Comparison of ENCODE assay signal across 8 cellular contexts in the genomic region with DNA sequence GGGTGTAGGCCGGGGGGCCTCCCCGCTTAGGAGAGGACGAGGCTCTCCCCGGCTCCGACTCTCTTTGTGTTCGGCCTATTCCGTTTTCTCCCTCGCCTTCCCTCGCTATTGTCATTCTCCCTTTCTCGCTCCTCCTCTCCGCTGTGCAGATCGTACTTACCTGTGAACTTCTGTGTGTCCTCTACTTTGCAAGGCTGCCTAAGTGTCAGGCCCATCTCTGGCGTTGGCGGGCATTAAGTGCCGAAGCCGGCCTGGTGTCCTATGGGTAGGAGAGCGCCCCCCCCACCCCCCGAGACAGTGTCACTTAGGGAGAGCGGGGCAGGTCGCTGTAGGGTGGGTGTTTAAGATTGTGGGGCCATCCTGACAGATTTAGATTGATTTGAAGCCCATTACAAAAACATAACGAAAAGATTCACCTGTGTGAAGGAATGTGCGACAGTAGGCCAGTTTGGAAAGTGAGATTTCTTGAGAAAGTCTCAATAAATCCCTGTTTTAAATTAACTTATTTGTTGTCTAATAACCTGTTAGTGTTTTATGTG. TPM values are rescaled to one million over a fixed set of nuclear protein-coding genes. Genes with fewer than 3 reads are reported as not detected.
DNase-seq lines count a peak whose midpoint lies in the region; ATAC-seq and TF ChIP-seq lines count a peak whose summit lies in the region.

No MANE protein-coding gene starts in this region.

- TF ChIP-seq EP300 in sigmoid colon (IDR thresholded peaks at IDR 0.05): no peak

- H3K36me3 ChIP-seq in sigmoid colon: peaks cover 0 to 32% (median 1%) of the 10 kb centered on the region in 4 donors

- peak overlapping the region; percentile 90 to 99 (median 94) for H3K4me3 ChIP-seq in sigmoid colon

- TF ChIP-seq POLR2A in sigmoid colon (IDR thresholded peaks at IDR 0.05): no peak

- no peak; the same call in 1 of the 2 replicates for TF ChIP-seq CTCF in C4-2B (conservative IDR thresholded peaks at IDR 0.05)
- no peak for TF ChIP-seq CTCF in sigmoid colon (IDR thresholded peaks at IDR 0.05)

- intact Hi-C loops in sigmoid colon (cut with DNase I): loop anchor here (10.0 kb wide), 2 partner anchors 120 to 350 kb away; a partner anchor contains a TSS
- intact Hi-C loops in posterior vena cava (cut with DNase I): no loop called here

- H3K27ac ChIP-seq in C4-2B: peak overlapping the region; percentile 97
- peak overlapping the region; percentile 91 to 98 (median 95) for H3K27ac ChIP-seq in sigmoid colon

- peak; percentile 21 for ATAC-seq in GM19324 (IDR thresholded peaks at IDR 0.05; ENCODE audit: low FRiP score, unreplicated experiment)
- ATAC-seq in HG03378 (IDR thresholded peaks at IDR 0.05; ENCODE audit: unreplicated experiment): peak; percentile 21

- H3K4me1 ChIP-seq in sigmoid colon: peaks cover 0 to 34% (median 22%) of the 10 kb centered on the region in 4 donors

- H3K9me3 ChIP-seq in sigmoid colon: peaks cover 0 to 12% (median 6%) of the 10 kb centered on the region in 4 donors

- WGBS in sigmoid colon, 2 donors: 0 to 1% methylated on average over 22 of the region's 22 CpGs

- DNase-seq in RPMI8226: peak; percentile 65
- peak; percentile 18 for DNase-seq in amniotic stem cell (lab: John Stamatoyannopoulos, UW)
- DNase-seq in hepatic stellate cell (ENCODE audit: low spot score): peak; percentile 40
- DNase-seq in sigmoid colon: no peak
- no peak for DNase-seq in posterior vena cava (ENCODE audit: low spot score)

- H3K27me3 ChIP-seq in sigmoid colon: no peaks in the 10 kb centered on the region

RNA-seq across cellular contexts. Expression of a gene that starts 0.6 kb away (rescaled TPM):
- total RNA-seq in sigmoid colon (10 to 100 TPM; 27.5 to 60.4 (median 36.1) TPM), posterior vena cava (10 to 100 TPM; 48.8 to 49.6 TPM)
- 10 to 100 TPM in 1 of 3 donors, 1 to 10 TPM in 2; 3.6 to 30.8 (median 8.1) TPM for polyA plus RNA-seq in sigmoid colon

Comparison
In these comparisons a context has a peak if more than half of its experiments do, and no peak if none do; other contexts are left out.
1. DNase-seq: peak in RPMI8226 (single experiment), amniotic stem cell (single experiment) and hepatic stellate cell (single experiment); none in sigmoid colon (single experiment) and posterior vena cava (single experiment).